Comparison of ENCODE assay signal across 9 cellular contexts in genomic region chr2:134232461-134232860, GRCh38. TPM values are rescaled to one million over a fixed set of nuclear protein-coding genes. Genes with fewer than 3 reads are reported as not detected.
DNase-seq lines count a peak whose midpoint lies in the region; ATAC-seq, FAIRE-seq and TF ChIP-seq lines count a peak whose summit lies in the region.
"Had no signal": no experiment of that assay in that cellular context is flagged by ENCODE, and none has a peak within 500 bp of the region (broad histone marks: within the 10 kb centered on the region; RNA-seq: fewer than 3 reads in every experiment).

No MANE protein-coding gene starts in this region.

- peak; percentile 13 for FAIRE-seq in GM12891 (lab: Jason Lieb, UNC)

- peaks cover 37% of the 10 kb centered on the region for H3K36me3 Mint-ChIP-seq in activated CD4-positive, alpha-beta memory T cell treated with anti-CD3 and anti-CD28 coated beads, Interleukin-2, amount 10 ng/mL, durations not matched to agents 7 days and 5 days (ENCODE audit: low read depth)
- H3K36me3 Mint-ChIP-seq in naive thymus-derived CD8-positive, alpha-beta T cell: peaks cover 0 to 17% (median 13%) of the 10 kb centered on the region in 3 donors
- H3K36me3 Mint-ChIP-seq in endothelial cell (ENCODE audit: low read depth, unreplicated experiment): peaks cover 10% of the 10 kb centered on the region

- CTCF ChIA-PET in activated CD4-positive, alpha-beta memory T cell treated with anti-CD3 and anti-CD28 coated beads, Interleukin-2, amount 10 ng/mL, durations not matched to agents 7 days and 5 days (lab: Charles Lee): interaction anchor here (1.2 to 5.5 kb wide), 4 partner anchors 12 to 114 kb away, joined by 4 to 43 read pairs (median 9); no protein-coding TSS in a partner anchor

- DNase-seq in GM12891 (ENCODE audit: insufficient read length, low spot score) (no peak), HT-29 (ENCODE audit: low spot score) (peak; percentile 41), endothelial cell (ENCODE audit: low spot score) (no peak)
- no peak for DNase-seq in activated CD4-positive, alpha-beta memory T cell treated with anti-CD3 and anti-CD28 coated beads, Interleukin-2, amount 10 ng/mL, durations not matched to agents 7 days and 5 days
- peak in 3 of 10 donors; percentile 47 to 54 (median 47) for DNase-seq in naive thymus-derived CD8-positive, alpha-beta T cell
- DNase-seq: anterior cingulate cortex, NCI-H748 treated with DMSO at 0.1 percent for 48 hours had no signal

- H3K4me3 Mint-ChIP-seq in activated CD4-positive, alpha-beta memory T cell treated with anti-CD3 and anti-CD28 coated beads, Interleukin-2, amount 10 ng/mL, durations not matched to agents 7 days and 5 days: peak overlapping the region; percentile 22
- H3K4me3 Mint-ChIP-seq in naive thymus-derived CD8-positive, alpha-beta T cell: peak overlapping the region in 9 of 10 donors; percentile 34 to 77 (median 54)
- no peak overlapping the region for H3K4me3 Mint-ChIP-seq in endothelial cell (ENCODE audit: unreplicated experiment)

- no peak for TF ChIP-seq POLR2A in GM12891 (IDR thresholded peaks at IDR 0.05; ENCODE audit: low read depth, low read length)

- no peak for TF ChIP-seq CTCF in endothelial cell (IDR thresholded peaks at IDR 0.05; ENCODE audit: unreplicated experiment)

- POLR2A ChIA-PET in activated CD4-positive, alpha-beta memory T cell treated with anti-CD3 and anti-CD28 coated beads, Interleukin-2, amount 10 ng/mL, durations not matched to agents 7 days and 5 days (lab: Charles Lee): interaction anchor here (1.3 to 4.4 kb wide), 4 partner anchors 14 to 57 kb away, joined by 3 to 21 read pairs (median 5); no protein-coding TSS in a partner anchor
- POLR2A ChIA-PET in naive thymus-derived CD8-positive, alpha-beta T cell (lab: Charles Lee): interaction anchor here (1.0 kb wide), 1 partner anchor 112 kb away, joined by 4 read pairs; no protein-coding TSS in a partner anchor

- peaks cover 20% of the 10 kb centered on the region for H3K9me3 Mint-ChIP-seq in activated CD4-positive, alpha-beta memory T cell treated with anti-CD3 and anti-CD28 coated beads, Interleukin-2, amount 10 ng/mL, durations not matched to agents 7 days and 5 days
- peaks cover 0 to 16% (median 9%) of the 10 kb centered on the region in 9 donors for H3K9me3 Mint-ChIP-seq in naive thymus-derived CD8-positive, alpha-beta T cell
- H3K9me3 Mint-ChIP-seq in endothelial cell (ENCODE audit: unreplicated experiment): no peaks in the 10 kb centered on the region

- H3K27me3 Mint-ChIP-seq in activated CD4-positive, alpha-beta memory T cell treated with anti-CD3 and anti-CD28 coated beads, Interleukin-2, amount 10 ng/mL, durations not matched to agents 7 days and 5 days: no peaks in the 10 kb centered on the region
- H3K27me3 Mint-ChIP-seq in naive thymus-derived CD8-positive, alpha-beta T cell: no peaks in the 10 kb centered on the region
- peaks cover 3% of the 10 kb centered on the region for H3K27me3 Mint-ChIP-seq in endothelial cell (ENCODE audit: unreplicated experiment)

- peaks cover 81% of the 10 kb centered on the region for H3K4me1 Mint-ChIP-seq in activated CD4-positive, alpha-beta memory T cell treated with anti-CD3 and anti-CD28 coated beads, Interleukin-2, amount 10 ng/mL, durations not matched to agents 7 days and 5 days
- H3K4me1 Mint-ChIP-seq in naive thymus-derived CD8-positive, alpha-beta T cell: peaks cover 37 to 87% (median 75%) of the 10 kb centered on the region in 4 donors
- H3K4me1 Mint-ChIP-seq in endothelial cell (ENCODE audit: unreplicated experiment): peaks cover 33% of the 10 kb centered on the region

- H3K27ac Mint-ChIP-seq in activated CD4-positive, alpha-beta memory T cell treated with anti-CD3 and anti-CD28 coated beads, Interleukin-2, amount 10 ng/mL, durations not matched to agents 7 days and 5 days: peak overlapping the region; percentile 91
- peak overlapping the region; percentile 21 to 91 (median 76) for H3K27ac Mint-ChIP-seq in naive thymus-derived CD8-positive, alpha-beta T cell
- H3K27ac Mint-ChIP-seq in endothelial cell (ENCODE audit: unreplicated experiment): no peak overlapping the region

- peak; percentile 55 to 79 for ATAC-seq in naive thymus-derived CD8-positive, alpha-beta T cell
- ATAC-seq in GM19328 (IDR thresholded peaks at IDR 0.05; ENCODE audit: unreplicated experiment): no peak
- no peak for ATAC-seq in HG02642 (IDR thresholded peaks at IDR 0.05; ENCODE audit: poor library complexity, unreplicated experiment)

TF ChIP-seq in GM12891, 5 proteins besides CTCF, POLR2A, EP300 and RAD21:
- TF ChIP-seq PAX5 (IDR thresholded peaks at IDR 0.05; ENCODE audit: insufficient read depth, low read length, severe bottlenecking) (no peak), SPI1 (IDR thresholded peaks at IDR 0.05; ENCODE audit: low read depth, low read length) (no peak)

RNA-seq across cellular contexts. Expression of gene MGAT5, which starts 21.4 kb away (rescaled TPM):
- 27.6 TPM for polyA plus RNA-seq in GM12891 (2012; ENCODE audit: low read depth, missing spikeins)
- total RNA-seq in HT-29 (2014; rRNA removed; shearing (Covaris generic)): 46.9 and 55.9 TPM in 2 replicates
- total RNA-seq in activated CD4-positive, alpha-beta memory T cell treated with anti-CD3 and anti-CD28 coated beads, Interleukin-2, amount 10 ng/mL, durations not matched to agents 7 days and 5 days: 10 to 100 TPM; 44.5 to 44.9 TPM
- total RNA-seq in naive thymus-derived CD8-positive, alpha-beta T cell: 10 to 100 TPM; 54.6 to 61.1 TPM
- 1 to 10 TPM; 3.6 to 5.8 (median 5.6) TPM for polyA plus RNA-seq in naive thymus-derived CD8-positive, alpha-beta T cell
- total RNA-seq in endothelial cell (ENCODE audit: unreplicated experiment): 124 TPM

Comparison
In these comparisons a context has a peak if more than half of its experiments do, and no peak if none do; other contexts are left out.
1. ATAC-seq: peak in naive thymus-derived CD8-positive, alpha-beta T cell (2 of 2); none in GM19328 (single experiment) and HG02642 (single experiment).